Comparison of ENCODE assay signal across 8 cellular contexts in genomic region chr16:28691722-28692121, GRCh38. TPM values are rescaled to one million over a fixed set of nuclear protein-coding genes. Genes with fewer than 3 reads are reported as not detected.
A peak's percentile ranks its signal among the peaks of the same experiment; 100 is the strongest.
DNase-seq lines count a peak whose midpoint lies in the region; ATAC-seq lines count a peak whose summit lies in the region.
"Not testable (repeated sequence)": the region's sequence is repeated elsewhere in the genome, so short reads cannot be mapped to it uniquely, and the experiment has no call there.
"Had no signal": no experiment of that assay in that cellular context is flagged by ENCODE, and none has a peak within 500 bp of the region (broad histone marks: within the 10 kb centered on the region; RNA-seq: fewer than 3 reads in every experiment).

No MANE protein-coding gene starts in this region.

- not testable (repeated sequence) for H3K9me3 Mint-ChIP-seq in activated CD4-positive, alpha-beta T cell treated with anti-CD3 and anti-CD28 coated beads, Interleukin-2, amount 10 ng/mL, durations not matched to agents 24 days and 14 days; naive B cell; stimulated activated naive B cell treated with anti-CD40 and anti-IgM and Interleukin-4, amounts not matched to agents 10 μg/mL and 1 μg/mL and 100 μg/mL, for 72 hours

- DNase-seq in activated CD4-positive, alpha-beta T cell treated with anti-CD3 and anti-CD28 coated beads, Interleukin-2, amount 10 ng/mL, durations not matched to agents 24 days and 14 days = peak; percentile 51
- peak; percentile 5 for DNase-seq in Right ventricle myocardium superior
- DNase-seq in left lobe of liver (ENCODE audit: low spot score) = peak; percentile 22
- not testable (repeated sequence) for DNase-seq in naive B cell; stimulated activated naive B cell treated with anti-CD40 and anti-IgM and Interleukin-4, amounts not matched to agents 10 μg/mL and 1 μg/mL and 100 μg/mL, for 72 hours
- peak; percentile 19 for DNase-seq in ureter (ENCODE audit: low spot score)

- not testable (repeated sequence) for H3K27me3 Mint-ChIP-seq in activated CD4-positive, alpha-beta T cell treated with anti-CD3 and anti-CD28 coated beads, Interleukin-2, amount 10 ng/mL, durations not matched to agents 24 days and 14 days; naive B cell; stimulated activated naive B cell treated with anti-CD40 and anti-IgM and Interleukin-4, amounts not matched to agents 10 μg/mL and 1 μg/mL and 100 μg/mL, for 72 hours

- not testable (repeated sequence) for ATAC-seq in Right ventricle myocardium superior (ENCODE audit: poor library complexity); left lobe of liver
- ATAC-seq in naive B cell (ENCODE audit: low read depth in 2 of 2) = peak; percentile 38 to 41
- ATAC-seq in stimulated activated naive B cell treated with anti-CD40 and anti-IgM and Interleukin-4, amounts not matched to agents 10 μg/mL and 1 μg/mL and 100 μg/mL, for 72 hours (replicated peaks) = peak; percentile 54 to 57

- H3K4me1 Mint-ChIP-seq in activated CD4-positive, alpha-beta T cell treated with anti-CD3 and anti-CD28 coated beads, Interleukin-2, amount 10 ng/mL, durations not matched to agents 24 days and 14 days; naive B cell; stimulated activated naive B cell treated with anti-CD40 and anti-IgM and Interleukin-4, amounts not matched to agents 10 μg/mL and 1 μg/mL and 100 μg/mL, for 72 hours: not testable (repeated sequence)

- H3K4me3 Mint-ChIP-seq in activated CD4-positive, alpha-beta T cell treated with anti-CD3 and anti-CD28 coated beads, Interleukin-2, amount 10 ng/mL, durations not matched to agents 24 days and 14 days; naive B cell; stimulated activated naive B cell treated with anti-CD40 and anti-IgM and Interleukin-4, amounts not matched to agents 10 μg/mL and 1 μg/mL and 100 μg/mL, for 72 hours: not testable (repeated sequence)

- intact Hi-C loops in activated CD4-positive, alpha-beta T cell treated with anti-CD3 and anti-CD28 coated beads, Interleukin-2, amount 10 ng/mL, durations not matched to agents 24 days and 14 days (cut with micrococcal nuclease); Right ventricle myocardium superior (cut with DNase I): not testable (repeated sequence)

- H3K36me3 Mint-ChIP-seq in activated CD4-positive, alpha-beta T cell treated with anti-CD3 and anti-CD28 coated beads, Interleukin-2, amount 10 ng/mL, durations not matched to agents 24 days and 14 days (ENCODE audit: low read depth); naive B cell; stimulated activated naive B cell treated with anti-CD40 and anti-IgM and Interleukin-4, amounts not matched to agents 10 μg/mL and 1 μg/mL and 100 μg/mL, for 72 hours: not testable (repeated sequence)

- not testable (repeated sequence) for H3K27ac Mint-ChIP-seq in activated CD4-positive, alpha-beta T cell treated with anti-CD3 and anti-CD28 coated beads, Interleukin-2, amount 10 ng/mL, durations not matched to agents 24 days and 14 days; naive B cell; stimulated activated naive B cell treated with anti-CD40 and anti-IgM and Interleukin-4, amounts not matched to agents 10 μg/mL and 1 μg/mL and 100 μg/mL, for 72 hours

RNA-seq across cellular contexts. Expression of gene EIF3C, which starts 19.5 kb away (rescaled TPM):
- 1,266 and 1,275 TPM in 2 replicates for total RNA-seq in activated CD4-positive, alpha-beta T cell treated with anti-CD3 and anti-CD28 coated beads, Interleukin-2, amount 10 ng/mL, durations not matched to agents 24 days and 14 days
- total RNA-seq in Right ventricle myocardium superior (378 TPM), left lobe of liver (262 TPM), ureter (435 TPM)
- polyA plus RNA-seq in naive B cell (ENCODE audit: low read depth in 6 of 6) = 100 to 1,000 TPM; 140 to 243 (median 203) TPM

RNA-seq across cellular contexts. Expression of gene NPIPB8, which starts 53.9 kb away (rescaled TPM):
- 1.3 and 2.4 TPM in 2 replicates for total RNA-seq in activated CD4-positive, alpha-beta T cell treated with anti-CD3 and anti-CD28 coated beads, Interleukin-2, amount 10 ng/mL, durations not matched to agents 24 days and 14 days
- total RNA-seq in Right ventricle myocardium superior = not detected
- 3.2 TPM for total RNA-seq in left lobe of liver
- polyA plus RNA-seq in naive B cell (ENCODE audit: low read depth in 6 of 6) = not detected
- total RNA-seq in ureter = 4.4 TPM
- total RNA-seq: A172 had no signal
- polyA plus RNA-seq: BJ had no signal

RNA-seq across cellular contexts. Expression of gene NPIPB9, which starts 59.9 kb away (rescaled TPM):
- 3.1 and 3.6 TPM in 2 replicates for total RNA-seq in activated CD4-positive, alpha-beta T cell treated with anti-CD3 and anti-CD28 coated beads, Interleukin-2, amount 10 ng/mL, durations not matched to agents 24 days and 14 days
- total RNA-seq in Right ventricle myocardium superior (0.19 TPM), left lobe of liver (2.3 TPM), ureter (5.8 TPM)
- polyA plus RNA-seq in naive B cell (ENCODE audit: low read depth in 6 of 6) = 1 to 10 TPM in 1 of 6 donors, under 1 TPM in 4, not detected in 1; 0.29 to 1.1 (median 0.64) TPM
